ENCODE assay signal across 11 cellular contexts in genomic region chr11:95512682-95513081, GRCh38.
DNase-seq lines count a peak whose midpoint lies in the region; ATAC-seq, FAIRE-seq and TF ChIP-seq lines count a peak whose summit lies in the region.
"Had no signal": no experiment of that assay in that cellular context is flagged by ENCODE, and none has a peak within 500 bp of the region (broad histone marks: within the 10 kb centered on the region; RNA-seq: fewer than 3 reads in every experiment).

No MANE protein-coding gene starts in this region.

- H3K27me3 ChIP-seq in bronchial epithelial cell (ENCODE audit: control insufficient read depth, insufficient read depth, low read length) (no peaks in the 10 kb centered on the region), subcutaneous abdominal adipose tissue (ENCODE audit: control insufficient read depth in 5 of 5, insufficient read depth in 4 of 5, low read length in 5 of 5) (no peaks in the 10 kb centered on the region)

- H3K36me3 ChIP-seq in HEK293 (ENCODE audit: control insufficient read depth in 2 of 2, insufficient read depth in 1 of 2, low read length in 2 of 2) (no peaks in the 10 kb centered on the region), bronchial epithelial cell (ENCODE audit: control insufficient read depth, insufficient read depth, low read length) (no peaks in the 10 kb centered on the region), subcutaneous abdominal adipose tissue (ENCODE audit: control insufficient read depth in 5 of 5, insufficient read depth in 5 of 5, low read length in 5 of 5) (no peaks in the 10 kb centered on the region)

- CTCF ChIA-PET in HEK293 (lab: Yijun Ruan, JAX): interaction anchor here (1.2 to 1.8 kb wide), 3 partner anchors 12 to 358 kb away, joined by 3 to 9 read pairs (median 4); no protein-coding TSS in a partner anchor

- H3K4me3 ChIP-seq in HEK293 (ENCODE audit: low read depth, low read length): no peak overlapping the region
- H3K4me3 ChIP-seq in bronchial epithelial cell (ENCODE audit: low read depth, low read length): no peak overlapping the region
- H3K4me3 ChIP-seq in subcutaneous abdominal adipose tissue (ENCODE audit: low read depth in 1 of 5, low read length in 5 of 5): no peak overlapping the region

- H3K4me1 ChIP-seq in HEK293 (ENCODE audit: control insufficient read depth, insufficient read depth, low read length) (no peaks in the 10 kb centered on the region; the same call in 1 of the 2 replicates), subcutaneous abdominal adipose tissue (ENCODE audit: control insufficient read depth in 5 of 5, insufficient read depth in 5 of 5, low read length in 5 of 5) (peaks cover 0 to 13% (median 11%) of the 10 kb centered on the region in 5 donors)

- peak; percentile 87 for ATAC-seq in left lobe of liver
- no peak for ATAC-seq in GM21619 (IDR thresholded peaks at IDR 0.05; ENCODE audit: unreplicated experiment)

- peak; percentile 50 for FAIRE-seq in bronchial epithelial cell (lab: Jason Lieb, UNC)

- H3K27ac ChIP-seq in HEK293 (ENCODE audit: extremely low read depth, low read depth, low read length): no peak overlapping the region
- peak overlapping the region; percentile 44 for H3K27ac ChIP-seq in subcutaneous abdominal adipose tissue (ENCODE audit: low read depth, low read length)

- POLR2A ChIA-PET in HEK293 (lab: Yijun Ruan, JAX): no interaction called here

- H3K9ac ChIP-seq in subcutaneous abdominal adipose tissue (ENCODE audit: low read length in 5 of 5): no peak overlapping the region

- in situ Hi-C loops in GM13977 (cut with MboI; ENCODE audit: low pct_unique_long_range_greater_than_20kb, low sequenced_read_pairs, unreplicated experiment): no loop called here

- no peaks in the 10 kb centered on the region for H3K9me3 ChIP-seq in HEK293 (ENCODE audit: control insufficient read depth, insufficient read depth, low read depth, low read length)
- H3K9me3 ChIP-seq in subcutaneous abdominal adipose tissue (ENCODE audit: control insufficient read depth in 5 of 5, low read length in 5 of 5): no peaks in the 10 kb centered on the region

- no peak for TF ChIP-seq CTCF in HEK293 (tag by site-specific recombination; IDR thresholded peaks at IDR 0.05)
- TF ChIP-seq CTCF in bronchial epithelial cell (IDR thresholded peaks at IDR 0.05; ENCODE audit: insufficient read depth, low read length, severe bottlenecking): no peak
- TF ChIP-seq CTCF in GM13977 (IDR thresholded peaks at IDR 0.05; ENCODE audit: extremely low read depth, insufficient read depth, missing control alignments): no peak

- DNase-seq in bronchial epithelial cell (ENCODE audit: low read depth) (peak; percentile 95), left lobe of liver (ENCODE audit: low spot score) (peak; percentile 45), Kasumi-1 (lab: John Stamatoyannopoulos, UW) (no peak), GM13977 (ENCODE audit: low spot score) (no peak)
- DNase-seq in effector CD8-positive, alpha-beta T cell (lab: John Stamatoyannopoulos, UW): no peak
- DNase-seq: activated CD4-positive, alpha-beta T cell treated with anti-CD3 and anti-CD28 coated beads for 48 hours; effector memory CD4-positive, alpha-beta T cell; NCI-H2081 treated with DMSO at 0.1 percent for 48 hours had no signal

TF ChIP-seq in HEK293, 187 proteins besides CTCF, POLR2A, EP300 and RAD21 (continues in another document):
- TF ChIP-seq ZBTB44 (tag by site-specific recombination; IDR thresholded peaks at IDR 0.05) (0 out of 2 replicates have a peak, but pooled peaks have one; percentile 45), ZNF391 (tag by site-specific recombination; IDR thresholded peaks at IDR 0.05; ENCODE audit: borderline replicate concordance, low read depth) (no peak), ZNF843 (tag by site-specific recombination; IDR thresholded peaks at IDR 0.05) (no peak), PRDM6 (tag by site-specific recombination; IDR thresholded peaks at IDR 0.05) (peak; percentile 85), KLF16 (tag by site-specific recombination; IDR thresholded peaks at IDR 0.05) (no peak), ZNF366 (tag by site-specific recombination; conservative IDR thresholded peaks at IDR 0.05) (peak; percentile 30; the same call in 1 of the 2 replicates), ZNF660 (tag by site-specific recombination; IDR thresholded peaks at IDR 0.05) (peak; percentile 84), SP7 (tag by site-specific recombination; IDR thresholded peaks at IDR 0.05) (peak; percentile 55), KLF7 (tag by site-specific recombination; IDR thresholded peaks at IDR 0.05; ENCODE audit: borderline replicate concordance) (no peak), ZNF473 (tag by site-specific recombination; IDR thresholded peaks at IDR 0.05) (no peak), INSM2 (tag by site-specific recombination; IDR thresholded peaks at IDR 0.05) (no peak), ZNF792 (tag by site-specific recombination; IDR thresholded peaks at IDR 0.05) (no peak), PBX3 (CRISPR knock-in tag; IDR thresholded peaks at IDR 0.05) (no peak), ZNF610 (tag by site-specific recombination; IDR thresholded peaks at IDR 0.05; ENCODE audit: borderline replicate concordance) (no peak), ZNF514 (tag by site-specific recombination; IDR thresholded peaks at IDR 0.05) (no peak), ZNF645 (tag by site-specific recombination; IDR thresholded peaks at IDR 0.05) (no peak), ZNF350 (tag by site-specific recombination; IDR thresholded peaks at IDR 0.05) (no peak), ZNF341 (tag by site-specific recombination; IDR thresholded peaks at IDR 0.05; ENCODE audit: low read depth) (no peak)

Comparison
In these comparisons a context has a peak if more than half of its experiments do, and no peak if none do; other contexts are left out.
1. DNase-seq: peak in bronchial epithelial cell (single experiment) and left lobe of liver (single experiment); none in effector CD8-positive, alpha-beta T cell (single experiment), Kasumi-1 (0 of 2) and GM13977 (single experiment).